ENCODE assay signal across 12 cellular contexts in the genomic region with DNA sequence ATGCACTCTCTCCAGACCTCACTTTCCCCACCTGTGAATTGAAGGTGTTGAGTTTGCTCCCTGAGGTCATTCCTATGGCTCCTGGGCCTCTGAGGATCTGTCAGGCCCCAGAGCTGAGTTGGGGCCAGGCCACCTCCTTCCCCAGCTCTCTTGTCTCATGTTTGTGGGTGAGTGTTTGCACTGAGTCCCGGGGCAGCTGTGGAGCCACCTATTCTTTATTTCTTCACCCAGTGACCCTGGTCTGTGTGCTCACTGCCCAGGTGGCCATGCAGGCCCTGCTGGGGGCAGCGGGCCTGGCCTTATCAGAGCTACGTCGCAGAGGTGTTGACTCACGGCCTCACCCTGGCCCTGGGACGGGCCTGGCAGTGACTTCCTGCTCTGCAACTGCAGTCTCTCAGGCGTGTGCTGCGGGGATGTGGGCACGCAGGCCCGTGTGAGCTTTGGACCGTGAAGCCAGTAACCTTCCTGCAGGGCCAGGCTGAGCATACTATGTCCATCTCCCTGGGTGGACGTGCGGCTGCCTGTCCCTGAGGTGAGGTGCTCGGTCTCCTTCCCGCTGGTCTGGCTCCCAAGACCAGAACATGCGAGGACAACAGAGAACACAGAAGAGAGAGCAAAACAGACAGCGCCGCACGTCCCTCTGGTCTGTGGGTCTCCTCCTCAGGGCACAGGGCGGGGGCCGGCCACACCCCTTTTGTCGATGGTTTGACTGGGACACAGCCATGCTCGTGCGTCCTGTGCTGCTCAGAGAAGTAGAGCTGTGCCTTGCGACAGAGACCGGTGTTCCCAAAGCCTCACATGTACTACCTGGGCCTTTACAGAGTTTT. TPM values are rescaled to one million over a fixed set of nuclear protein-coding genes. Genes with fewer than 3 reads are reported as not detected.
DNase-seq lines count a peak whose midpoint lies in the region; ATAC-seq and TF ChIP-seq lines count a peak whose summit lies in the region.
"Had no signal": no experiment of that assay in that cellular context is flagged by ENCODE, and none has a peak within 500 bp of the region (broad histone marks: within the 10 kb centered on the region; RNA-seq: fewer than 3 reads in every experiment).

No MANE protein-coding gene starts in this region.

- H3K56ac ChIP-seq in mesendoderm (ENCODE audit: low read length), result peak overlapping the region; percentile 49

- H3K79me2 ChIP-seq in mesendoderm (ENCODE audit: control insufficient read depth, insufficient read depth, low read length), result peaks cover 49% of the 10 kb centered on the region

- in situ Hi-C loops in ACHN (cut with HindIII; ENCODE audit: low pct_ligation_motif_present, low pct_unique_long_range_greater_than_20kb, low sequenced_read_pairs), result no loop called here
- in situ Hi-C loops in GM13977 (cut with MboI; ENCODE audit: low pct_unique_long_range_greater_than_20kb, low sequenced_read_pairs, unreplicated experiment), result no loop called here
- in situ Hi-C loops in KBM-7 (cut with MboI; ENCODE audit: low pct_unique_long_range_greater_than_20kb, low sequenced_read_pairs), result no loop called here

- TF ChIP-seq CTCF in GM13977 (IDR thresholded peaks at IDR 0.05; ENCODE audit: extremely low read depth, insufficient read depth, missing control alignments), result no peak

- WGBS in mesendoderm (ENCODE audit: extremely low coverage, insufficient coverage, low lambda C conversion rate), result no CpG with 5 or more reads among the region's 26 CpGs

- no peak overlapping the region for H3K23ac ChIP-seq in mesendoderm (ENCODE audit: low read length)

- ATAC-seq in GM19023 (IDR thresholded peaks at IDR 0.05; ENCODE audit: unreplicated experiment), result no peak

- peak overlapping the region; percentile 16 for H3K9ac ChIP-seq in endocrine pancreas (ENCODE audit: control insufficient read depth, insufficient read depth, low read length)
- no peak overlapping the region for H3K9ac ChIP-seq in mesendoderm (ENCODE audit: low read length)

- no peak overlapping the region for H2BK120ac ChIP-seq in mesendoderm (ENCODE audit: low read depth, low read length)

- H2BK5ac ChIP-seq in mesendoderm (ENCODE audit: low read length), result no peak overlapping the region

- H3K27me3 ChIP-seq in endocrine pancreas (ENCODE audit: control insufficient read depth, insufficient read depth, low read length), result no peaks in the 10 kb centered on the region
- no peaks in the 10 kb centered on the region for H3K27me3 ChIP-seq in mesendoderm (ENCODE audit: insufficient read depth, low read length, poor library complexity)

- DNase-seq in ACHN (peak; percentile 28), LoVo (ENCODE audit: low spot score) (peak; percentile 60), mesendoderm (no peak), GM13977 (ENCODE audit: low spot score) (no peak), KBM-7 (no peak), NCI-H1092 treated with DMSO at 0.1 percent for 48 hours (lab: John Stamatoyannopoulos, UW) (no peak)
- DNase-seq: caudate nucleus, Kasumi-1, NCI-H510A treated with DMSO at 0.1 percent for 48 hours, occipital lobe had no signal

- peaks cover 2% of the 10 kb centered on the region for H3K36me3 ChIP-seq in endocrine pancreas (ENCODE audit: control insufficient read depth, insufficient read depth, low read length)
- peaks cover 2% of the 10 kb centered on the region for H3K36me3 ChIP-seq in mesendoderm (ENCODE audit: control insufficient read depth, insufficient read depth, low read length)

- H2BK15ac ChIP-seq in mesendoderm (replicated peaks; ENCODE audit: low read depth), result no peak overlapping the region

- H3K18ac ChIP-seq in mesendoderm (ENCODE audit: low read length), result no peak overlapping the region

- no peak overlapping the region for H3K4me2 ChIP-seq in mesendoderm (ENCODE audit: low read length)

- peaks cover 42% of the 10 kb centered on the region for H3K79me1 ChIP-seq in mesendoderm (ENCODE audit: low read length)

- H3K27ac ChIP-seq in mesendoderm (ENCODE audit: low read depth, low read length), result no peak overlapping the region

- no peak overlapping the region for H4K5ac ChIP-seq in mesendoderm (ENCODE audit: low read length)

- H3K4me3 ChIP-seq in endocrine pancreas (ENCODE audit: control insufficient read depth, insufficient read depth, low read length) (no peak overlapping the region), mesendoderm (ENCODE audit: low read length) (no peak overlapping the region)

- no peak overlapping the region for H3K4ac ChIP-seq in mesendoderm (ENCODE audit: low read depth, low read length)

- no peak overlapping the region for H4K8ac ChIP-seq in mesendoderm (ENCODE audit: low read depth, low read length)

- no peaks in the 10 kb centered on the region for H3K4me1 ChIP-seq in endocrine pancreas (ENCODE audit: control insufficient read depth, insufficient read depth, low read length)
- H3K4me1 ChIP-seq in mesendoderm (ENCODE audit: control insufficient read depth, low read depth, low read length), result peaks cover 2% of the 10 kb centered on the region

- no peak overlapping the region for H2AK5ac ChIP-seq in mesendoderm (ENCODE audit: low read length)

- H3K9me3 ChIP-seq in endocrine pancreas (ENCODE audit: control insufficient read depth, low read length), result no peaks in the 10 kb centered on the region

RNA-seq across cellular contexts. Expression of a gene that starts 12.1 kb away (rescaled TPM):
- 9.1 TPM for polyA plus RNA-seq in mesendoderm (2013, experiment 1 of 2)
- 9.0 TPM for polyA plus RNA-seq in mesendoderm (2013, experiment 2 of 2)

Comparison
In these comparisons a context has a peak if more than half of its experiments do, and no peak if none do; other contexts are left out.
1. DNase-seq: peak in ACHN (single experiment) and LoVo (single experiment); none in mesendoderm (single experiment), GM13977 (single experiment), KBM-7 (single experiment) and NCI-H1092 treated with DMSO at 0.1 percent for 48 hours (single experiment).